Comparison of ENCODE assay signal across 18 cellular contexts in genomic region chr5:158032246-158032645, GRCh38.
DNase-seq lines count a peak whose midpoint lies in the region; ATAC-seq and TF ChIP-seq lines count a peak whose summit lies in the region.
"Had no signal": no experiment of that assay in that cellular context is flagged by ENCODE, and none has a peak within 500 bp of the region (broad histone marks: within the 10 kb centered on the region; RNA-seq: fewer than 3 reads in every experiment).

No MANE protein-coding gene starts in this region.

- intact Hi-C loops in activated CD4-positive, alpha-beta T cell treated with anti-CD3 and anti-CD28 coated beads for 36 hours (cut with DNase I, micrococcal nuclease) = no loop called here
- intact Hi-C loops in activated CD8-positive, alpha-beta T cell treated with anti-CD3 and anti-CD28 coated beads for 36 hours (cut with micrococcal nuclease) = no loop called here
- intact Hi-C loops in head of caudate nucleus (cut with DNase I) = no loop called here

- peak; percentile 23 for ATAC-seq in activated CD4-positive, alpha-beta T cell treated with anti-CD3 and anti-CD28 coated beads for 36 hours
- ATAC-seq in activated CD8-positive, alpha-beta T cell treated with anti-CD3 and anti-CD28 coated beads for 36 hours = no peak
- ATAC-seq in activated CD8-positive, alpha-beta T cell treated with anti-CD3 and anti-CD28 coated beads, Interleukin-2, amount 10 ng/mL, durations not matched to agents 7 days and 5 days = no peak
- ATAC-seq: CD8-positive, alpha-beta T cell had no signal

- H3K27ac Mint-ChIP-seq in activated CD4-positive, alpha-beta T cell treated with anti-CD3 and anti-CD28 coated beads for 36 hours = no peak overlapping the region
- no peak overlapping the region for H3K27ac Mint-ChIP-seq in activated CD8-positive, alpha-beta T cell treated with anti-CD3 and anti-CD28 coated beads for 36 hours
- no peak overlapping the region for H3K27ac Mint-ChIP-seq in activated CD8-positive, alpha-beta T cell treated with anti-CD3 and anti-CD28 coated beads, Interleukin-2, amount 10 ng/mL, durations not matched to agents 7 days and 5 days
- H3K27ac Mint-ChIP-seq: CD8-positive, alpha-beta T cell had no signal

- peaks cover 4% of the 10 kb centered on the region for H3K4me1 Mint-ChIP-seq in activated CD4-positive, alpha-beta T cell treated with anti-CD3 and anti-CD28 coated beads for 36 hours
- H3K4me1 Mint-ChIP-seq in activated CD8-positive, alpha-beta T cell treated with anti-CD3 and anti-CD28 coated beads for 36 hours (ENCODE audit: low read depth) = peaks cover 9% of the 10 kb centered on the region
- H3K4me1 Mint-ChIP-seq in activated CD8-positive, alpha-beta T cell treated with anti-CD3 and anti-CD28 coated beads, Interleukin-2, amount 10 ng/mL, durations not matched to agents 7 days and 5 days (ENCODE audit: low read depth) = no peaks in the 10 kb centered on the region

- H3K4me3 Mint-ChIP-seq in activated CD4-positive, alpha-beta T cell treated with anti-CD3 and anti-CD28 coated beads for 36 hours = no peak overlapping the region
- no peak overlapping the region for H3K4me3 Mint-ChIP-seq in activated CD8-positive, alpha-beta T cell treated with anti-CD3 and anti-CD28 coated beads for 36 hours
- no peak overlapping the region for H3K4me3 Mint-ChIP-seq in activated CD8-positive, alpha-beta T cell treated with anti-CD3 and anti-CD28 coated beads, Interleukin-2, amount 10 ng/mL, durations not matched to agents 7 days and 5 days
- H3K4me3 Mint-ChIP-seq: CD8-positive, alpha-beta T cell had no signal

- peak; percentile 22 for DNase-seq in activated CD4-positive, alpha-beta T cell treated with anti-CD3 and anti-CD28 coated beads for 36 hours
- DNase-seq in activated CD4-positive, alpha-beta T cell treated with anti-CD3 and anti-CD28 coated beads for 1 hour = no peak
- DNase-seq in activated CD8-positive, alpha-beta T cell treated with anti-CD3 and anti-CD28 coated beads for 36 hours = peak; percentile 25
- DNase-seq in activated CD8-positive, alpha-beta T cell treated with anti-CD3 and anti-CD28 coated beads, Interleukin-2, amount 10 ng/mL, durations not matched to agents 7 days and 5 days = no peak
- DNase-seq in head of caudate nucleus = peak in 27 of 42 donors; percentile 3 to 71 (median 37)
- DNase-seq in putamen (ENCODE audit: low spot score) = peak; percentile 61
- no peak for DNase-seq in amniotic stem cell (lab: John Stamatoyannopoulos, UW)
- DNase-seq in iPS-NIHi7 (ENCODE audit: extremely low spot score) = no peak
- DNase-seq: ACHN; AML-193; C1 segment of cervical spinal cord; Caco-2; CD8-positive, alpha-beta T cell; DMS153; DND-41; GM23248; H7; HCEC 1CT had no signal

- peaks cover 14% of the 10 kb centered on the region for H3K27me3 Mint-ChIP-seq in activated CD4-positive, alpha-beta T cell treated with anti-CD3 and anti-CD28 coated beads for 36 hours
- peaks cover 15% of the 10 kb centered on the region for H3K27me3 Mint-ChIP-seq in activated CD8-positive, alpha-beta T cell treated with anti-CD3 and anti-CD28 coated beads for 36 hours
- peaks cover 6% of the 10 kb centered on the region for H3K27me3 Mint-ChIP-seq in activated CD8-positive, alpha-beta T cell treated with anti-CD3 and anti-CD28 coated beads, Interleukin-2, amount 10 ng/mL, durations not matched to agents 7 days and 5 days (ENCODE audit: low read depth)

- H3K36me3 Mint-ChIP-seq in activated CD4-positive, alpha-beta T cell treated with anti-CD3 and anti-CD28 coated beads for 36 hours (ENCODE audit: low read depth) = no peaks in the 10 kb centered on the region
- no peaks in the 10 kb centered on the region for H3K36me3 Mint-ChIP-seq in activated CD8-positive, alpha-beta T cell treated with anti-CD3 and anti-CD28 coated beads for 36 hours (ENCODE audit: low read depth)
- no peaks in the 10 kb centered on the region for H3K36me3 Mint-ChIP-seq in activated CD8-positive, alpha-beta T cell treated with anti-CD3 and anti-CD28 coated beads, Interleukin-2, amount 10 ng/mL, durations not matched to agents 7 days and 5 days (ENCODE audit: low read depth)
- H3K36me3 Mint-ChIP-seq: CD8-positive, alpha-beta T cell had no signal

- no peak for TF ChIP-seq CTCF in activated CD8-positive, alpha-beta T cell treated with anti-CD3 and anti-CD28 coated beads for 36 hours (IDR thresholded peaks at IDR 0.05)

- POLR2A ChIA-PET in activated CD4-positive, alpha-beta T cell treated with anti-CD3 and anti-CD28 coated beads for 36 hours (lab: Charles Lee) = no interaction called here
- POLR2A ChIA-PET in activated CD8-positive, alpha-beta T cell treated with anti-CD3 and anti-CD28 coated beads for 36 hours (lab: Charles Lee) = no interaction called here
- POLR2A ChIA-PET in activated CD8-positive, alpha-beta T cell treated with anti-CD3 and anti-CD28 coated beads, Interleukin-2, amount 10 ng/mL, durations not matched to agents 7 days and 5 days (lab: Charles Lee) = no interaction called here

- peaks cover 9% of the 10 kb centered on the region for H3K9me3 Mint-ChIP-seq in activated CD4-positive, alpha-beta T cell treated with anti-CD3 and anti-CD28 coated beads for 36 hours (ENCODE audit: low read depth)
- peaks cover 9% of the 10 kb centered on the region for H3K9me3 Mint-ChIP-seq in activated CD8-positive, alpha-beta T cell treated with anti-CD3 and anti-CD28 coated beads for 36 hours
- H3K9me3 Mint-ChIP-seq in activated CD8-positive, alpha-beta T cell treated with anti-CD3 and anti-CD28 coated beads, Interleukin-2, amount 10 ng/mL, durations not matched to agents 7 days and 5 days (ENCODE audit: insufficient read depth) = peaks cover 4% of the 10 kb centered on the region

- CTCF ChIA-PET in activated CD4-positive, alpha-beta T cell treated with anti-CD3 and anti-CD28 coated beads for 36 hours (lab: Charles Lee) = no interaction called here
- CTCF ChIA-PET in activated CD8-positive, alpha-beta T cell treated with anti-CD3 and anti-CD28 coated beads for 36 hours (lab: Charles Lee) = interaction anchor here (0.9 kb wide), 1 partner anchor 270 kb away, joined by 3 read pairs; no protein-coding TSS in a partner anchor
- CTCF ChIA-PET in activated CD8-positive, alpha-beta T cell treated with anti-CD3 and anti-CD28 coated beads, Interleukin-2, amount 10 ng/mL, durations not matched to agents 7 days and 5 days (lab: Charles Lee) = no interaction called here

Comparison
In these comparisons a context has a peak if more than half of its experiments do, and no peak if none do; other contexts are left out.
1. DNase-seq: peak in activated CD4-positive, alpha-beta T cell treated with anti-CD3 and anti-CD28 coated beads for 36 hours (single experiment), activated CD8-positive, alpha-beta T cell treated with anti-CD3 and anti-CD28 coated beads for 36 hours (single experiment), head of caudate nucleus (27 of 42) and putamen (single experiment); none in activated CD4-positive, alpha-beta T cell treated with anti-CD3 and anti-CD28 coated beads for 1 hour (single experiment), activated CD8-positive, alpha-beta T cell treated with anti-CD3 and anti-CD28 coated beads, Interleukin-2, amount 10 ng/mL, durations not matched to agents 7 days and 5 days (single experiment), amniotic stem cell (single experiment) and iPS-NIHi7 (single experiment).